Comparison of ENCODE assay signal across 17 cellular contexts in the genomic region with DNA sequence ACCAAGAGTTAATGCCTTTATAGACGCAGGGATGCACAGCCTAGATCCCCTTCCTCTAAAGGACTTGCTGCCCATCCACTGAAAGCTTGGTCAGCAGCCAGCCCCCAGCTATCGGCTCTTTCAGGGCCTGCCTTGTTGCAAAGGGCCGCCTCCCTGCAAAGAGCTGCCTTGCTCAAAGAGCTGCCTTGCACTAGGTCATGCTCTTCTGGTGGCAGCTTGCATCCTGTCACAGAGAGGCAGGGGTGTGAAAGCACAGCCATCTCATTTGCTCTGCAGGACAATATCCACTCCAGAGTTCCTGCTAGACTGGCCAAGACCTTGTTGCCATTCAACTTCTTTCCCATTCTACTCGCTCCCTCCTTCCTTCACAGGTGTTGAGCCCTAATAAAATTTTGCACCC.
DNase-seq lines count a peak whose midpoint lies in the region; ATAC-seq and TF ChIP-seq lines count a peak whose summit lies in the region.
"Had no signal": no experiment of that assay in that cellular context is flagged by ENCODE, and none has a peak within 500 bp of the region (broad histone marks: within the 10 kb centered on the region; RNA-seq: fewer than 3 reads in every experiment).

No MANE protein-coding gene starts in this region.

- POLR2A ChIA-PET in IMR-90 (lab: Charles Lee; ENCODE audit: unreplicated experiment), result no interaction called here

- DNase-seq in Right ventricle myocardium superior (no peak), right atrium auricular region (ENCODE audit: low spot score) (no peak), IMR-90 (no peak), iPS-NIHi7 (ENCODE audit: extremely low spot score) (peak; percentile 21), osteoblast (ENCODE audit: insufficient read length, low spot score, missing footprints) (no peak), NCI-H82 treated with DMSO at 0.1 percent for 48 hours (lab: John Stamatoyannopoulos, UW; ENCODE audit: unreplicated experiment) (no peak)
- no peak for DNase-seq in activated T-cell treated with anti-CD3 and anti-CD28 coated beads, Interleukin-2, amount 50 U/mL, for 24 hours
- no peak for DNase-seq in stimulated activated CD4-positive, alpha-beta T cell treated with anti-CD3 and anti-CD28 coated beads, Interleukin-4, amount 100 ng/mL, for 1 hour
- DNase-seq: CD8-positive, alpha-beta T cell; DMS79; GDM1; NCI-H187; NCI-H226; NCI-H524 treated with DMSO at 0.1 percent for 48 hours; NK-92 treated with Interleukin-12 subunit alpha and Interleukin-12 subunit beta, amount 100 ng/mL, for 24 hours had no signal

- no peaks in the 10 kb centered on the region for H3K36me3 Mint-ChIP-seq in activated T-cell treated with anti-CD3 and anti-CD28 coated beads, Interleukin-2, amount 50 U/mL, for 24 hours (ENCODE audit: low read depth)
- H3K36me3 Mint-ChIP-seq: CD8-positive, alpha-beta T cell had no signal

- H3K4me1 ChIP-seq in right atrium auricular region, result peaks cover 0 to 44% of the 10 kb centered on the region in 2 donors
- H3K4me1 ChIP-seq in IMR-90 (ENCODE audit: control insufficient read depth, insufficient read depth, low read length), result peaks cover 26% of the 10 kb centered on the region
- H3K4me1 ChIP-seq in osteoblast (ENCODE audit: insufficient read depth, low read length), result peaks cover 50% of the 10 kb centered on the region

- no peaks in the 10 kb centered on the region for H3K79me2 ChIP-seq in osteoblast (ENCODE audit: insufficient read depth, low read length)

- no peak for TF ChIP-seq RAD21 in IMR-90 (IDR thresholded peaks at IDR 0.05; ENCODE audit: low read length)

- H2AK5ac ChIP-seq in IMR-90 (ENCODE audit: low read depth, low read length), result peak overlapping the region; percentile 93

- TF ChIP-seq CTCF in right atrium auricular region (IDR thresholded peaks at IDR 0.05) (no peak), IMR-90 (conservative IDR thresholded peaks at IDR 0.05; ENCODE audit: low read depth, low read length) (no peak), osteoblast (IDR thresholded peaks at IDR 0.05; ENCODE audit: extremely low read depth, low read depth, low read length) (no peak)

- no peak overlapping the region for H3K4me3 ChIP-seq in right atrium auricular region
- H3K4me3 ChIP-seq in IMR-90 (ENCODE audit: insufficient read depth, low read depth, low read length), result no peak overlapping the region
- no peak overlapping the region for H3K4me3 ChIP-seq in osteoblast (ENCODE audit: insufficient read depth, low read length)
- H3K4me3 ChIP-seq: BLaER1, GM12878 had no signal

- H4K8ac ChIP-seq in IMR-90 (ENCODE audit: low read depth in 2 of 2, low read length in 2 of 2), result peak overlapping the region; percentile 16 to 61; a peak in 1 of 4 replicates

- peak overlapping the region; percentile 82 for H2BK15ac ChIP-seq in IMR-90 (ENCODE audit: low read depth, low read length)

- peak overlapping the region; percentile 42 for H2BK5ac ChIP-seq in IMR-90 (ENCODE audit: low read depth, low read length, poor library complexity, severe bottlenecking)

- peak overlapping the region; percentile 15 for H2AK9ac ChIP-seq in IMR-90 (replicated peaks; ENCODE audit: low read depth, low read length, poor library complexity)

- no peak overlapping the region for H3K56ac ChIP-seq in IMR-90 (ENCODE audit: extremely low read depth, insufficient read depth, low read length)

- H4K20me1 ChIP-seq in IMR-90 (ENCODE audit: insufficient read depth, low read length), result no peaks in the 10 kb centered on the region
- no peaks in the 10 kb centered on the region for H4K20me1 ChIP-seq in osteoblast (ENCODE audit: insufficient read depth, low read length)
- H4K20me1 ChIP-seq: BLaER1 had no signal

- H3K9me3 Mint-ChIP-seq in activated T-cell treated with anti-CD3 and anti-CD28 coated beads, Interleukin-2, amount 50 U/mL, for 24 hours, result no peaks in the 10 kb centered on the region
- H3K9me3 Mint-ChIP-seq: CD8-positive, alpha-beta T cell had no signal

- no peaks in the 10 kb centered on the region for H3K36me3 ChIP-seq in right atrium auricular region
- no peaks in the 10 kb centered on the region for H3K36me3 ChIP-seq in IMR-90 (ENCODE audit: control insufficient read depth, insufficient read depth, low read length)
- H3K36me3 ChIP-seq in osteoblast (ENCODE audit: insufficient read depth, low read length), result no peaks in the 10 kb centered on the region
- H3K36me3 ChIP-seq: BLaER1 had no signal

- H2BK120ac ChIP-seq in IMR-90 (ENCODE audit: low read depth, low read length), result peak overlapping the region; percentile 81

- H3K9me1 ChIP-seq in IMR-90 (ENCODE audit: insufficient read depth, low read length), result peaks cover 20% of the 10 kb centered on the region; the same call in 1 of the 2 replicates

- no peak for TF ChIP-seq POLR2A in IMR-90 (IDR thresholded peaks at IDR 0.05; ENCODE audit: low read depth, low read length)

- BruUV-seq in IMR-90 (replicated peaks; lab: Mats Ljungman, UMichigan), result no TSS peak

- peak overlapping the region; percentile 58 for H3K4ac ChIP-seq in IMR-90 (ENCODE audit: low read depth, low read length)

- peak overlapping the region; percentile 24; the same call in 1 of the 2 replicates for H3K23ac ChIP-seq in IMR-90 (ENCODE audit: low read depth, low read length)

- no peak overlapping the region for H3K27ac Mint-ChIP-seq in activated T-cell treated with anti-CD3 and anti-CD28 coated beads, Interleukin-2, amount 50 U/mL, for 24 hours
- H3K27ac Mint-ChIP-seq: CD8-positive, alpha-beta T cell had no signal

- dilution Hi-C loops in IMR-90 (cut with HindIII; ENCODE audit: low sequenced_read_pairs, unreplicated experiment), result no loop called here

- peak overlapping the region; percentile 83 for H3K14ac ChIP-seq in IMR-90 (replicated peaks; ENCODE audit: low read depth, low read length)

- CTCF ChIA-PET in IMR-90 (lab: Yijun Ruan, JAX), result interaction anchor here (0.5 to 0.8 kb wide), 2 partner anchors 51 to 60 kb away, joined by 3 read pairs; no protein-coding TSS in a partner anchor

- intact Hi-C loops in Right ventricle myocardium superior (cut with DNase I), result loop anchor here (10.0 kb wide), 1 partner anchor 74 kb away; no protein-coding TSS in a partner anchor
- intact Hi-C loops in IMR-90 (cut with micrococcal nuclease), result loop anchor here (5.0 kb wide), 1 partner anchor 126 kb away; no protein-coding TSS in a partner anchor

- H3K27ac ChIP-seq in right atrium auricular region (no peak overlapping the region), IMR-90 (ENCODE audit: insufficient read depth, low read length) (no peak overlapping the region), osteoblast (ENCODE audit: low read depth, low read length) (peak overlapping the region; percentile 33)
- H3K27ac ChIP-seq: BLaER1 had no signal

- WGBS in IMR-90 (ENCODE audit: extremely low coverage in 2 of 2, insufficient read length in 1 of 2), 2 experiments, result 56% methylated on average over 2 of the region's 4 CpGs; no CpG with 5 or more reads in 1 of the 2 experiments

- H3K9me3 ChIP-seq in right atrium auricular region (no peaks in the 10 kb centered on the region), IMR-90 (ENCODE audit: control insufficient read depth, insufficient read depth, low read length) (no peaks in the 10 kb centered on the region), osteoblast (ENCODE audit: low read depth, low read length) (no peaks in the 10 kb centered on the region)
- H3K9me3 ChIP-seq: BLaER1 had no signal

- no peak overlapping the region for H3K9ac ChIP-seq in IMR-90 (ENCODE audit: low read depth, low read length)
- H3K9ac ChIP-seq: BLaER1 had no signal

- H3K4me3 Mint-ChIP-seq in activated T-cell treated with anti-CD3 and anti-CD28 coated beads, Interleukin-2, amount 50 U/mL, for 24 hours, result no peak overlapping the region
- H3K4me3 Mint-ChIP-seq: CD8-positive, alpha-beta T cell had no signal

- H3K27me3 Mint-ChIP-seq in activated T-cell treated with anti-CD3 and anti-CD28 coated beads, Interleukin-2, amount 50 U/mL, for 24 hours, result peaks cover 18% of the 10 kb centered on the region

- in situ Hi-C loops in IMR-90 (cut with MboI; ENCODE audit: low sequenced_read_pairs), result no loop called here

- H3K27me3 ChIP-seq in right atrium auricular region, result no peaks in the 10 kb centered on the region
- H3K27me3 ChIP-seq in IMR-90 (ENCODE audit: control insufficient read depth, insufficient read depth, low read length), result no peaks in the 10 kb centered on the region
- H3K27me3 ChIP-seq in osteoblast (ENCODE audit: insufficient read depth, low read length), result no peaks in the 10 kb centered on the region
- H3K27me3 ChIP-seq: BLaER1 had no signal

- H4K91ac ChIP-seq in IMR-90 (ENCODE audit: insufficient read depth, low read depth, low read length), result peak overlapping the region; percentile 74; the same call in 1 of the 2 replicates

- H2BK20ac ChIP-seq in IMR-90 (ENCODE audit: low read depth, low read length), result peak overlapping the region; percentile 71

- H3K4me2 ChIP-seq in IMR-90 (ENCODE audit: low read depth, low read length), result no peak overlapping the region
- H3K4me2 ChIP-seq in osteoblast (ENCODE audit: insufficient read depth, low read length), result no peak overlapping the region
- H3K4me2 ChIP-seq: BLaER1 had no signal

- peak overlapping the region; percentile 31; the same call in 1 of the 2 replicates for H3K18ac ChIP-seq in IMR-90 (ENCODE audit: low read depth, low read length)

- ATAC-seq in Right ventricle myocardium superior (ENCODE audit: poor library complexity) (peak; percentile 16), IMR-90 (ENCODE audit: low read depth) (no peak)
- ATAC-seq: CD8-positive, alpha-beta T cell; GM12878 had no signal

- peaks cover 2% of the 10 kb centered on the region for H3K4me1 Mint-ChIP-seq in activated T-cell treated with anti-CD3 and anti-CD28 coated beads, Interleukin-2, amount 50 U/mL, for 24 hours (ENCODE audit: low read depth)

- H3K79me1 ChIP-seq in IMR-90 (ENCODE audit: low read depth in 1 of 2, low read length in 2 of 2), result peaks cover 4 to 36% of the 10 kb centered on the region in 2 experiments; a peak in 2 of 4 replicates

- H4K5ac ChIP-seq in IMR-90 (ENCODE audit: low read depth, low read length), result peak overlapping the region; percentile 42

- H2AFZ ChIP-seq in IMR-90 (replicated peaks; ENCODE audit: low read length, poor library complexity) (peak overlapping the region; percentile 57), osteoblast (ENCODE audit: low read length) (no peak overlapping the region)

TF ChIP-seq in IMR-90, 13 proteins besides CTCF, POLR2A, EP300 and RAD21 (continues in another document):
- TF ChIP-seq BHLHE40 (IDR thresholded peaks at IDR 0.05; ENCODE audit: low read depth, low read length) (no peak), RFX5 (IDR thresholded peaks at IDR 0.05; ENCODE audit: low read depth, low read length) (no peak), MAZ (IDR thresholded peaks at IDR 0.05; ENCODE audit: borderline replicate concordance, low read depth, low read length) (no peak), CEBPB (IDR thresholded peaks at IDR 0.05; ENCODE audit: low read depth, low read length) (no peak)
- TF ChIP-seq, protein P1, sequence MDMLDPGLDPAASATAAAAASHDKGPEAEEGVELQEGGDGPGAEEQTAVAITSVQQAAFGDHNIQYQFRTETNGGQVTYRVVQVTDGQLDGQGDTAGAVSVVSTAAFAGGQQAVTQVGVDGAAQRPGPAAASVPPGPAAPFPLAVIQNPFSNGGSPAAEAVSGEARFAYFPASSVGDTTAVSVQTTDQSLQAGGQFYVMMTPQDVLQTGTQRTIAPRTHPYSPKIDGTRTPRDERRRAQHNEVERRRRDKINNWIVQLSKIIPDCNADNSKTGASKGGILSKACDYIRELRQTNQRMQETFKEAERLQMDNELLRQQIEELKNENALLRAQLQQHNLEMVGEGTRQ (IDR thresholded peaks at IDR 0.05; ENCODE audit: low read depth, low read length), result no peak
